ENCODE assay signal across 22 cellular contexts in genomic region chr22:17792854-17793434, GRCh38.
"Had no signal": no experiment of that assay in that cellular context is flagged by ENCODE, and none has a peak within 500 bp of the region (broad histone marks: within the 10 kb centered on the region; RNA-seq: fewer than 3 reads in every experiment).

No MANE protein-coding gene starts in this region.

- H3K4me2 ChIP-seq: SK-N-SH had no signal

- H3K27ac ChIP-seq: brain microvascular endothelial cell, gastrocnemius medialis, heart right ventricle, lower lobe of right lung had no signal

- H3K27me3 ChIP-seq: brain microvascular endothelial cell, gastrocnemius medialis, heart right ventricle had no signal

- H3K9me3 ChIP-seq: gastrocnemius medialis, heart right ventricle, lower lobe of right lung, SK-N-SH had no signal

- H3K9ac ChIP-seq: SK-N-SH had no signal

- ATAC-seq: activated T-helper 17 cell treated with anti-CD3 and anti-CD28 coated beads, Interleukin-2, amount 50 U/mL, for 72 hours; gastrocnemius medialis; natural killer cell; stimulated activated naive CD8-positive, alpha-beta T cell treated with anti-CD3 and anti-CD28 coated beads, Interleukin-15, amount 100 ng/mL, for 72 hours had no signal

- H3K4me1 ChIP-seq: lower lobe of right lung had no signal

- H3K4me3 ChIP-seq: gastrocnemius medialis, heart right ventricle, lower lobe of right lung had no signal

- H3K36me3 ChIP-seq: brain microvascular endothelial cell had no signal

- DNase-seq: activated CD4-positive, alpha-beta memory T cell treated with anti-CD3 and anti-CD28 coated beads, Interleukin-2, amount 10 ng/mL, durations not matched to agents 7 days and 5 days; activated CD4-positive, alpha-beta T cell treated with anti-CD3 and anti-CD28 coated beads for 48 hours; activated CD4-positive, CD25-positive, alpha-beta regulatory T cell; activated naive CD4-positive, alpha-beta T cell treated with Interleukin-2 at 50 U/mL for 16 hours; activated T-cell treated with anti-CD3 and anti-CD28 coated beads, Interleukin-2, amount 50 U/mL, for 1 hour; aorta; brain microvascular endothelial cell; cerebellar nuclear complex; effector CD4-positive, alpha-beta T cell; gastrocnemius medialis; heart right ventricle; lower lobe of right lung; natural killer cell; nucleus accumbens; posterior cingulate gyrus; retina; SK-N-SH; stimulated activated CD4-positive, alpha-beta T cell treated with anti-CD3 and anti-CD28 coated beads, Interleukin-12 subunit alpha, Interleukin-12 subunit beta, amount 100 ng/mL, for 4 hours; stimulated activated CD4-positive, alpha-beta T cell treated with anti-CD3 and anti-CD28 coated beads, Interleukin-1b, Interleukin-23, amount 100 ng/mL, for 48 hours; stimulated activated CD8-positive, alpha-beta memory T cell treated with anti-CD3 and anti-CD28 coated beads, Interleukin-4, amount 100 ng/mL, for 48 hours; stimulated activated naive CD8-positive, alpha-beta T cell treated with anti-CD3 and anti-CD28 coated beads, Interleukin-15, amount 100 ng/mL, for 72 hours had no signal
